In the genomic region with DNA sequence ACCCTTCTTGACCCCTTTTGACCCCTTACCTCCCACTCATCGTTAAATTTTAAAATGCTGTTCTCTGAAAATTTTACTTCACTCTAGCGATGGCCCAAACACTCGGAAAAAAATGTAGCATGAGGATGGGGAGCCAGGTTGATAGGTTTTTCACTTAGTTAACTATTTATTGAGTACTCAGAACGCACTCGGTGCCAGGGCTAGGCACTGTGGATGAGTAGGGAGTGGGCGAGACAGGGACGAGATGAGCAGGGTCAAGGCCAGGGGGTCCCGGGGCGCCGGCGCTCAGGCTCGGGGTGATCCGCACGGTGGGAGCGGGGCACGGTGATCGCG, we compare ENCODE assay signal across 8 cellular contexts. TPM values are rescaled to one million over a fixed set of nuclear protein-coding genes. Genes with fewer than 3 reads are reported as not detected.
DNase-seq lines count a peak whose midpoint lies in the region; ATAC-seq and TF ChIP-seq lines count a peak whose summit lies in the region.

No MANE protein-coding gene starts in this region.

- ATAC-seq in HG02970 (IDR thresholded peaks at IDR 0.05; ENCODE audit: low FRiP score, unreplicated experiment), result peak; percentile 34
- no peak for ATAC-seq in HG02763 (IDR thresholded peaks at IDR 0.05; ENCODE audit: unreplicated experiment)
- no peak for ATAC-seq in HG02852 (IDR thresholded peaks at IDR 0.05; ENCODE audit: unreplicated experiment)

- peak overlapping the region; percentile 91 for H3K27ac Mint-ChIP-seq in MCF 10A (ENCODE audit: low read depth, unreplicated experiment)

- TSS peak; percentile 64 for BruUV-seq in MCF 10A (replicated peaks; lab: Mats Ljungman, UMichigan)

- H3K4me3 ChIP-seq in AG10803 (ENCODE audit: low read length), result peak overlapping the region; percentile 90
- H3K4me3 ChIP-seq in mucosa of stomach (ENCODE audit: low read length), result peak overlapping the region; percentile 93

- H3K27ac ChIP-seq in caudate nucleus (ENCODE audit: low read depth, low read length), result no peak overlapping the region

- CTCF ChIA-PET in MCF 10A (lab: Yijun Ruan, JAX), result interaction anchor here (0.6 to 1.1 kb wide), 3 partner anchors 17 to 89 kb away, joined by 3 to 4 read pairs (median 3); no protein-coding TSS in a partner anchor

- peak overlapping the region; percentile 87 for H3K9ac ChIP-seq in mucosa of stomach (ENCODE audit: low read length)

- no peaks in the 10 kb centered on the region for H3K27me3 ChIP-seq in mucosa of stomach (ENCODE audit: control insufficient read depth, insufficient read depth, low read length)

- peaks cover 30% of the 10 kb centered on the region for H3K9me3 Mint-ChIP-seq in MCF 10A (ENCODE audit: unreplicated experiment)

- TF ChIP-seq CTCF in AG10803 (conservative IDR thresholded peaks at IDR 0.05; ENCODE audit: low read length), result no peak
- no peak for TF ChIP-seq CTCF in MCF 10A (IDR thresholded peaks at IDR 0.05; ENCODE audit: unreplicated experiment)

- H3K36me3 Mint-ChIP-seq in MCF 10A (ENCODE audit: insufficient read depth, unreplicated experiment), result peaks cover 57% of the 10 kb centered on the region

- DNase-seq in AG10803 (ENCODE audit: low read depth), result no peak
- no peak for DNase-seq in MCF 10A (ENCODE audit: unreplicated experiment)
- no peak for DNase-seq in caudate nucleus (lab: John Stamatoyannopoulos, UW)
- DNase-seq in HUDEP-2 (lab: John Stamatoyannopoulos, UW; ENCODE audit: unreplicated experiment in 76 of 76), result no peak

- peaks cover 6% of the 10 kb centered on the region for H3K4me1 ChIP-seq in mucosa of stomach (ENCODE audit: control insufficient read depth, insufficient read depth, low read length)

- peaks cover 18% of the 10 kb centered on the region for H3K36me3 ChIP-seq in mucosa of stomach (ENCODE audit: control insufficient read depth, insufficient read depth, low read length)

- intact Hi-C loops in MCF 10A (cut with micrococcal nuclease), result loop anchor here (2.0 kb wide), 2 partner anchors 58 to 218 kb away; no protein-coding TSS in a partner anchor

- H3K4me1 Mint-ChIP-seq in MCF 10A (ENCODE audit: insufficient read depth, unreplicated experiment), result peaks cover 12% of the 10 kb centered on the region

- peaks cover 13% of the 10 kb centered on the region for H3K9me3 ChIP-seq in mucosa of stomach (ENCODE audit: control insufficient read depth, low read length)

- no peaks in the 10 kb centered on the region for H3K27me3 Mint-ChIP-seq in MCF 10A (ENCODE audit: insufficient read depth, unreplicated experiment)

- peak overlapping the region; percentile 92 for H3K4me3 Mint-ChIP-seq in MCF 10A (ENCODE audit: unreplicated experiment)

- POLR2A ChIA-PET in MCF 10A (lab: Yijun Ruan, JAX), result interaction anchor here (0.5 to 4.2 kb wide), 23 partner anchors 8 to 250 kb away, joined by 3 to 53 read pairs (median 5); partner anchors contain the start of genes NAA60, TIGD7, ZNF263 and ZNF597

RNA-seq across cellular contexts. Expression of gene ZSCAN32, which starts 0.4 kb away (rescaled TPM):
- total RNA-seq in MCF 10A (2022), result 17.5 and 18.1 TPM in 2 replicates

RNA-seq across cellular contexts. Expression of gene ZNF174, which starts 0.6 kb away (rescaled TPM):
- 7.5 and 8.9 TPM in 2 replicates for total RNA-seq in MCF 10A (2022)

RNA-seq across cellular contexts. Expression of gene ZNF597, which starts 42.9 kb away (rescaled TPM):
- 2.3 and 2.5 TPM in 2 replicates for total RNA-seq in MCF 10A (2022)

RNA-seq across cellular contexts. Expression of gene NAA60, which starts 43.1 kb away (rescaled TPM):
- total RNA-seq in MCF 10A (2022), result 38.6 and 40.8 TPM in 2 replicates

RNA-seq across cellular contexts. Expression of gene OR2C1, which starts 44.7 kb away (rescaled TPM):
- not detected in 2 replicates for total RNA-seq in MCF 10A (2022)
